In the genomic region with DNA sequence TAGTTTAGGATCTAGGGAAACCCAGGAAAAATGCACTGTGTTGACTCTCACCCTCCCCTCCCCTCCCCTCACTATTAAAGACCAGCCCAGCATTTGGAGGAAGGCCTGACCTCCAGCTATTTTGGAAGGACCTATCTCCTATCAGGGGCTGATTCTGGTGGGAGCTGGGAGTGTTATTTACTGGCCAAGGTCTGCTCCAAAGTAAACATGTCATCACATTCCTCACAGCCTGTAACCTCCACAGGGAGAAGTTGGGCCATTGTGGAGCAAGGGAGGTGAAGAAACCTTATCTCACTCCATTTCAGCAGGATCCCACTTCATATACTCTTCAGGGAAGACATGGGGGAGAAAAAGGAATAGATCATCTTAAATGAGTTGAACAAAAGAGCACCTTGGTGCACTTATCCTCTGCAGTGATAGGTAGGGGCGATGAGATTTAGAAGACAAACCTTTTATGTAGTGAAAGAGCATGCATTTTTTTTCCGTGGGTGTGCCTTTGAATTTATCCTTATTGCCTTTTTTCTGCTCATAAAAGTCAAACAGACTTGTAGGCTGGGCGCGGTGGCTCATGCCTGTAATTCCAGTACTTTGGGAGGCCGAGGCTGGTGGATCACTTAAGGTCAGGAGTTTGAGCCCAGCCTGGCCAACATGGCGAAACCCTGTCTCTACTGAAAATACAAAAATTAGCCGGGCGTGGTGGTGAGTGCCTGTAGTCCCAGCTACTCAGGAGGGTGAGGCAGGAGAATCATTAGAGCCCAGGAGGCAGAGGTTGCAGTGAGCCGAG, we compare ENCODE assay signal across 28 cellular contexts.
DNase-seq lines count a peak whose midpoint lies in the region; ATAC-seq, FAIRE-seq and TF ChIP-seq lines count a peak whose summit lies in the region.
"Had no signal": no experiment of that assay in that cellular context is flagged by ENCODE, and none has a peak within 500 bp of the region (broad histone marks: within the 10 kb centered on the region; RNA-seq: fewer than 3 reads in every experiment).

No MANE protein-coding gene starts in this region.

- H3K9me3 ChIP-seq in HEK293 (ENCODE audit: control insufficient read depth, insufficient read depth, low read depth, low read length): no peaks in the 10 kb centered on the region
- H3K9me3 ChIP-seq in parathyroid adenoma (ENCODE audit: control insufficient read depth, low read length): no peaks in the 10 kb centered on the region
- H3K9me3 ChIP-seq: ovary, uterus had no signal

- no peaks in the 10 kb centered on the region for H3K27me3 ChIP-seq in parathyroid adenoma (ENCODE audit: control insufficient read depth, insufficient read depth, low read length)
- H3K27me3 ChIP-seq: dorsolateral prefrontal cortex, ovary, uterus had no signal

- no peak overlapping the region for H3K4me3 ChIP-seq in HEK293 (ENCODE audit: low read depth, low read length)
- H3K4me3 ChIP-seq in parathyroid adenoma (ENCODE audit: low read depth, low read length): no peak overlapping the region
- H3K4me3 ChIP-seq: dorsolateral prefrontal cortex, ovary, uterus had no signal

- POLR2A ChIA-PET in HEK293 (lab: Yijun Ruan, JAX) (no interaction called here), HEK293T (lab: Yijun Ruan, JAX) (interaction anchor here (0.9 kb wide), 1 partner anchor 314 kb away, joined by 3 read pairs; no protein-coding TSS in a partner anchor)

- H3K27ac ChIP-seq in HEK293 (ENCODE audit: extremely low read depth, low read depth, low read length) (no peak overlapping the region), VCaP (peak overlapping the region; percentile 5; the same call in 1 of the 2 replicates), parathyroid adenoma (no peak overlapping the region)
- H3K27ac ChIP-seq: C4-2B, dorsolateral prefrontal cortex, ovary, uterus had no signal

- peak overlapping the region; percentile 38 for H2AFZ ChIP-seq in parathyroid adenoma

- peak; percentile 80 for DNase-seq in islet precursor cell
- DNase-seq in HEK293T (ENCODE audit: extremely low spot score): no peak
- DNase-seq in midbrain (lab: John Stamatoyannopoulos, UW): no peak
- no peak for DNase-seq in RCC 7860 (ENCODE audit: low spot score)
- DNase-seq: activated CD4-positive, alpha-beta T cell treated with anti-CD3 and anti-CD28 coated beads, Interleukin-2, amount 10 ng/mL, durations not matched to agents 24 days and 14 days; activated naive CD4-positive, alpha-beta T cell treated with anti-CD3 and anti-CD28 coated beads for 36 hours; activated T-cell treated with anti-CD3 and anti-CD28 coated beads, Interleukin-2, amount 50 U/mL, for 72 hours; amygdala; dorsolateral prefrontal cortex; foreskin fibroblast; HCEC 1CT; hippocampal formation; Kasumi-1; mammary epithelial cell; naive thymus-derived CD8-positive, alpha-beta T cell; NCI-H1048; NCI-H187; NCI-H2227 treated with DMSO at 0.1 percent for 48 hours; OCI-M1; ovary; uterus had no signal

- CTCF ChIA-PET in HEK293 (lab: Yijun Ruan, JAX): interaction anchor here (1.5 kb wide), 1 partner anchor 30 kb away, joined by 4 read pairs; no protein-coding TSS in a partner anchor
- CTCF ChIA-PET in HEK293T (lab: Yijun Ruan, JAX): no interaction called here

- FAIRE-seq in RCC 7860 (lab: Jason Lieb, UNC): no peak
- FAIRE-seq: HTR-8/SVneo, islet of Langerhans had no signal

- H3K36me3 ChIP-seq in HEK293 (ENCODE audit: control insufficient read depth in 2 of 2, insufficient read depth in 1 of 2, low read length in 2 of 2) (no peaks in the 10 kb centered on the region), parathyroid adenoma (ENCODE audit: control insufficient read depth, insufficient read depth, low read length) (no peaks in the 10 kb centered on the region)
- H3K36me3 ChIP-seq: ovary, uterus had no signal

- ATAC-seq in GM18868 (IDR thresholded peaks at IDR 0.05; ENCODE audit: unreplicated experiment): no peak
- ATAC-seq: activated T-cell treated with anti-CD3 and anti-CD28 coated beads, Interleukin-2, amount 50 U/mL, for 72 hours; naive thymus-derived CD8-positive, alpha-beta T cell had no signal

- H3K9ac ChIP-seq in parathyroid adenoma: no peak overlapping the region

- H3K79me2 ChIP-seq in parathyroid adenoma: no peaks in the 10 kb centered on the region

- TF ChIP-seq CTCF in HEK293 (tag by site-specific recombination; IDR thresholded peaks at IDR 0.05) (no peak), VCaP (conservative IDR thresholded peaks at IDR 0.05) (no peak), parathyroid adenoma (IDR thresholded peaks at IDR 0.05) (no peak)

- H3K4me2 ChIP-seq in parathyroid adenoma (ENCODE audit: low read length): no peak overlapping the region

- H3K4me1 ChIP-seq in HEK293 (ENCODE audit: control insufficient read depth, insufficient read depth, low read length) (no peaks in the 10 kb centered on the region), parathyroid adenoma (no peaks in the 10 kb centered on the region)
- H3K4me1 ChIP-seq: uterus had no signal

TF ChIP-seq in HEK293, 187 proteins besides CTCF, POLR2A, EP300 and RAD21 (continues in another document):
- TF ChIP-seq ZNF629 (tag by site-specific recombination; IDR thresholded peaks at IDR 0.05) (no peak), ZNF274 (IDR thresholded peaks at IDR 0.05; ENCODE audit: low read length) (no peak), ZNF274 (tag by site-specific recombination; IDR thresholded peaks at IDR 0.05; ENCODE audit: borderline replicate concordance) (no peak), ZNF341 (tag by site-specific recombination; IDR thresholded peaks at IDR 0.05; ENCODE audit: low read depth) (no peak), ZNF214 (tag by site-specific recombination; IDR thresholded peaks at IDR 0.05; ENCODE audit: borderline replicate concordance) (no peak), ZSCAN30 (tag by site-specific recombination; IDR thresholded peaks at IDR 0.05) (no peak), GLI2 (tag by site-specific recombination; IDR thresholded peaks at IDR 0.05; ENCODE audit: borderline replicate concordance, low read depth) (no peak), ZNF112 (tag by site-specific recombination; IDR thresholded peaks at IDR 0.05) (no peak), ZFHX2 (tag by site-specific recombination; conservative IDR thresholded peaks at IDR 0.05) (0 out of 2 replicates have a peak, but pooled peaks have one; percentile 12), ZNF140 (tag by site-specific recombination; IDR thresholded peaks at IDR 0.05) (no peak), ZNF76 (tag by site-specific recombination; IDR thresholded peaks at IDR 0.05; ENCODE audit: borderline replicate concordance, low read depth) (no peak)
- TF ChIP-seq, protein P1, sequence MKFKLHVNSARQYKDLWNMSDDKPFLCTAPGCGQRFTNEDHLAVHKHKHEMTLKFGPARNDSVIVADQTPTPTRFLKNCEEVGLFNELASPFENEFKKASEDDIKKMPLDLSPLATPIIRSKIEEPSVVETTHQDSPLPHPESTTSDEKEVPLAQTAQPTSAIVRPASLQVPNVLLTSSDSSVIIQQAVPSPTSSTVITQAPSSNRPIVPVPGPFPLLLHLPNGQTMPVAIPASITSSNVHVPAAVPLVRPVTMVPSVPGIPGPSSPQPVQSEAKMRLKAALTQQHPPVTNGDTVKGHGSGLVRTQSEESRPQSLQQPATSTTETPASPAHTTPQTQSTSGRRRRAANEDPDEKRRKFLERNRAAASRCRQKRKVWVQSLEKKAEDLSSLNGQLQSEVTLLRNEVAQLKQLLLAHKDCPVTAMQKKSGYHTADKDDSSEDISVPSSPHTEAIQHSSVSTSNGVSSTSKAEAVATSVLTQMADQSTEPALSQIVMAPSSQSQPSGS (tag by site-specific recombination; IDR thresholded peaks at IDR 0.05; ENCODE audit: low read depth): no peak

TF ChIP-seq in HEK293T, 16 proteins besides CTCF, POLR2A, EP300 and RAD21:
- no peak for TF ChIP-seq SP1 (IDR thresholded peaks at IDR 0.05)
- no peak for TF ChIP-seq ARNT (IDR thresholded peaks at IDR 0.05)
- no peak for TF ChIP-seq ZNF384 (IDR thresholded peaks at IDR 0.05)
- no peak for TF ChIP-seq ELF4 (IDR thresholded peaks at IDR 0.05)
- no peak for TF ChIP-seq BHLHE40 (IDR thresholded peaks at IDR 0.05; ENCODE audit: borderline replicate concordance)
- no peak for TF ChIP-seq LEF1 (IDR thresholded peaks at IDR 0.05; ENCODE audit: borderline replicate concordance)
- TF ChIP-seq CTBP1 (IDR thresholded peaks at IDR 0.05; ENCODE audit: borderline replicate concordance): no peak
- no peak for TF ChIP-seq L3MBTL2 (conservative IDR thresholded peaks at IDR 0.05)
